In the genomic region with DNA sequence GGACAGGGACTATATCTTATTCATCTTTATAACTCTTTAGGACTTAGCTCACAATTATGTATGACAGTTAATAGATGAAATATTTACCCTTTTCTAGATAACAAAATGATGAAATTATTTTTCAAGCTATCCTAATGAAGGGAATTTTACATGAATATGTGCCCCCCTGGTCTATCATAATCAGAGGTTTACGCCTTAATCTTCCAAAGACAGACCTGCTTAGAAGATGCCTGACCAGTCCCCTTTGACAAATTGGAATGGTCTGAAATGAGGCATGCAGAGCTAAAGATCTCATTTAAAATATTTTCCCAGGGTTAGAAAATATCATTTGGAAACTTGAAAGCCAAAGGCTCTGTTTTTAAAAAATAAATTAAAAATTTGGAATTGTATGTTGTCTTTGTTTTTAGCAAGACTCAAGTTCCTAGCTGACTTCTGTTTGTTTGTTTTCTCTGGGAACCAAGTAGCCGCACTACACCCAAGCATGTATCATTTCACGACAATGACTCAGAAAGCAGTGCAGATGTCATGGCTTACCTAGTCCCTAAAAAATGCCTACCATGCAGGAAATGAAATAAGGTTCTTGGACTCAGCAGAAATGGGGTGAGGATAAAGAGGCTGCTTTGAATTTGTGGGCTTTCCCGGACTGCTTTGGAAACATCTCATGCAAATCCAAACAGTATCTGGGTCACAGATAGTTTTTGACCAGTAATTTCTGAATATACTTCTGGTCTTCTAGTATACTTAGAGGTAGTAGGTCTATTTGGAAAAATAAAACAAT, we compare ENCODE assay signal across 8 cellular contexts.
A peak's percentile ranks its signal among the peaks of the same experiment; 100 is the strongest.
DNase-seq lines count a peak whose midpoint lies in the region; ATAC-seq and TF ChIP-seq lines count a peak whose summit lies in the region.

No MANE protein-coding gene starts in this region.

- H3K9me3 Mint-ChIP-seq in activated CD4-positive, alpha-beta memory T cell treated with anti-CD3 and anti-CD28 coated beads, Interleukin-2, amount 10 ng/mL, durations not matched to agents 7 days and 5 days = no peaks in the 10 kb centered on the region
- no peaks in the 10 kb centered on the region for H3K9me3 Mint-ChIP-seq in CD8-positive, alpha-beta T cell

- H3K27me3 ChIP-seq in CD8-positive, alpha-beta T cell (ENCODE audit: insufficient read depth, low read length) = no peaks in the 10 kb centered on the region

- POLR2A ChIA-PET in activated CD4-positive, alpha-beta memory T cell treated with anti-CD3 and anti-CD28 coated beads, Interleukin-2, amount 10 ng/mL, durations not matched to agents 7 days and 5 days (lab: Charles Lee) = interaction anchor here (1.3 to 1.6 kb wide), 2 partner anchors 25 to 27 kb away, joined by 4 read pairs; a partner anchor contains a TSS
- POLR2A ChIA-PET in CD8-positive, alpha-beta T cell (lab: Charles Lee) = no interaction called here

- no peaks in the 10 kb centered on the region for H3K27me3 Mint-ChIP-seq in activated CD4-positive, alpha-beta memory T cell treated with anti-CD3 and anti-CD28 coated beads, Interleukin-2, amount 10 ng/mL, durations not matched to agents 7 days and 5 days
- no peaks in the 10 kb centered on the region for H3K27me3 Mint-ChIP-seq in CD8-positive, alpha-beta T cell (ENCODE audit: low read depth)

- ATAC-seq in HG03135 (IDR thresholded peaks at IDR 0.05; ENCODE audit: unreplicated experiment) = peak; percentile 68
- ATAC-seq in CD8-positive, alpha-beta T cell = no peak

- H3K36me3 ChIP-seq in CD8-positive, alpha-beta T cell (ENCODE audit: insufficient read depth, low read length) = no peaks in the 10 kb centered on the region

- CTCF ChIA-PET in activated CD4-positive, alpha-beta memory T cell treated with anti-CD3 and anti-CD28 coated beads, Interleukin-2, amount 10 ng/mL, durations not matched to agents 7 days and 5 days (lab: Charles Lee) = interaction anchor here (1.9 kb wide), 1 partner anchor 10 kb away, joined by 5 read pairs; no protein-coding TSS in a partner anchor
- CTCF ChIA-PET in CD8-positive, alpha-beta T cell (lab: Charles Lee) = interaction anchor here (0.7 kb wide), 1 partner anchor 171 kb away, joined by 3 read pairs; no protein-coding TSS in a partner anchor

- no peaks in the 10 kb centered on the region for H3K9me3 ChIP-seq in CD8-positive, alpha-beta T cell (ENCODE audit: low read length)

- DNase-seq in AG08395 (ENCODE audit: low spot score) (peak; percentile 90), GM19238 (ENCODE audit: insufficient read length, low spot score) (peak; percentile 6), islet precursor cell (peak; percentile 89), NCI-H2081 (lab: John Stamatoyannopoulos, UW) (no peak), NCI-H146 (lab: John Stamatoyannopoulos, UW) (no peak)
- peak; percentile 44 for DNase-seq in activated CD4-positive, alpha-beta memory T cell treated with anti-CD3 and anti-CD28 coated beads, Interleukin-2, amount 10 ng/mL, durations not matched to agents 7 days and 5 days
- no peak for DNase-seq in CD8-positive, alpha-beta T cell

- no peak overlapping the region for H3K27ac ChIP-seq in CD8-positive, alpha-beta T cell (ENCODE audit: low read depth, low read length)

- peaks cover 31% of the 10 kb centered on the region for H3K4me1 Mint-ChIP-seq in activated CD4-positive, alpha-beta memory T cell treated with anti-CD3 and anti-CD28 coated beads, Interleukin-2, amount 10 ng/mL, durations not matched to agents 7 days and 5 days
- no peaks in the 10 kb centered on the region for H3K4me1 Mint-ChIP-seq in CD8-positive, alpha-beta T cell (ENCODE audit: low read depth)

- no peak for TF ChIP-seq CTCF in CD8-positive, alpha-beta T cell (IDR thresholded peaks at IDR 0.05)

- intact Hi-C loops in CD8-positive, alpha-beta T cell (cut with DNase I, micrococcal nuclease) = no loop called here

- H3K4me1 ChIP-seq in CD8-positive, alpha-beta T cell (ENCODE audit: insufficient read depth, low read length) = no peaks in the 10 kb centered on the region

- H3K36me3 Mint-ChIP-seq in activated CD4-positive, alpha-beta memory T cell treated with anti-CD3 and anti-CD28 coated beads, Interleukin-2, amount 10 ng/mL, durations not matched to agents 7 days and 5 days (ENCODE audit: low read depth) = peaks cover 8% of the 10 kb centered on the region
- H3K36me3 Mint-ChIP-seq in CD8-positive, alpha-beta T cell = no peaks in the 10 kb centered on the region

- no peak overlapping the region for H3K4me3 Mint-ChIP-seq in activated CD4-positive, alpha-beta memory T cell treated with anti-CD3 and anti-CD28 coated beads, Interleukin-2, amount 10 ng/mL, durations not matched to agents 7 days and 5 days
- H3K4me3 Mint-ChIP-seq in CD8-positive, alpha-beta T cell = no peak overlapping the region

- peak overlapping the region; percentile 63 for H3K27ac Mint-ChIP-seq in activated CD4-positive, alpha-beta memory T cell treated with anti-CD3 and anti-CD28 coated beads, Interleukin-2, amount 10 ng/mL, durations not matched to agents 7 days and 5 days
- no peak overlapping the region for H3K27ac Mint-ChIP-seq in CD8-positive, alpha-beta T cell

- no peak overlapping the region for H3K4me3 ChIP-seq in CD8-positive, alpha-beta T cell (ENCODE audit: low read depth, low read length)

Comparison
In these comparisons a context has a peak if more than half of its experiments do, and no peak if none do; other contexts are left out.
1. DNase-seq: peak in AG08395 (single experiment), GM19238 (single experiment), activated CD4-positive, alpha-beta memory T cell treated with anti-CD3 and anti-CD28 coated beads, Interleukin-2, amount 10 ng/mL, durations not matched to agents 7 days and 5 days (single experiment) and islet precursor cell (single experiment); none in CD8-positive, alpha-beta T cell (0 of 7), NCI-H2081 (0 of 2) and NCI-H146 (single experiment).